1 cellular context compared by ENCODE assay signal in the genomic region with DNA sequence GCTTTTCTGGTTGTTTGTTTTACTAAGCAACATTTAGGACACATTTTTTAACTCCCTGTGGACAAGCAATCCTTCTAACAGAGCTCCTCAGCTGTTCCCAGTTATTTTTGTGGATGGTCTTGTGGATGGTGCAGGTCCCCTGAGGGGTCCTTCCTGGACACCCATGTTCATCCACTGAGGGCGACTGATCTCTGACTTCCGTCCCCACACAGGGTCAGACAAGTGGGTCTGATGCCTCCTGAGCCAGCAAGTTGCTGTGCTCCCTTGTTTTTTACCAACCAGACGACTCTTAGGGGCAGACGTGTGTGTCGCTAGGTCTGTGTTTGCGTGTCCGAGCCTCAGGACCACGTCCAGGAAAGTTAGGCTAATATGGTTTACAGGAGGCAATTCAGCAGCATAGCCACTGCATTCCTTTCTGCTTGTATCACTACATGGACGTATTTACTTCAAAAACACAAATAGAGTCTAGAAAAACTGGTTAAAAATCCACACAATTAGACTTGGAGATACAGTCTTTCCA.
TF ChIP-seq lines count a peak whose summit lies in the region.

No MANE protein-coding gene starts in this region.

TF ChIP-seq in endothelial cell of umbilical vein, 7 proteins besides CTCF, POLR2A, EP300 and RAD21 (continued from another document):
- no peak for TF ChIP-seq EZH2 (IDR thresholded peaks at IDR 0.05; ENCODE audit: borderline replicate concordance, low read depth, low read length, severe bottlenecking)
